ENCODE assay signal across 10 cellular contexts in genomic region chr19:45955905-45956608, GRCh38. TPM values are rescaled to one million over a fixed set of nuclear protein-coding genes. Genes with fewer than 3 reads are reported as not detected.
A peak's percentile ranks its signal among the peaks of the same experiment; 100 is the strongest.
DNase-seq lines count a peak whose midpoint lies in the region; ATAC-seq and TF ChIP-seq lines count a peak whose summit lies in the region.
"Had no signal": no experiment of that assay in that cellular context is flagged by ENCODE, and none has a peak within 500 bp of the region (broad histone marks: within the 10 kb centered on the region; RNA-seq: fewer than 3 reads in every experiment).

No MANE protein-coding gene starts in this region.

- no peaks in the 10 kb centered on the region for H3K79me2 ChIP-seq in neural progenitor cell (ENCODE audit: low read depth)

- peak overlapping the region in 1 of 5 donors; percentile 52 for H3K27ac ChIP-seq in adrenal gland
- H3K27ac ChIP-seq in neural progenitor cell = no peak overlapping the region
- H3K27ac ChIP-seq: cardiac muscle cell had no signal

- in situ Hi-C loops in ACHN (cut with HindIII; ENCODE audit: low pct_ligation_motif_present, low pct_unique_long_range_greater_than_20kb, low sequenced_read_pairs) = no loop called here

- no peak for TF ChIP-seq POLR2A in adrenal gland (IDR thresholded peaks at IDR 0.05)

- peak; percentile 66 for ATAC-seq in Right ventricle myocardium inferior
- no peak for ATAC-seq in stimulated activated memory B cell treated with anti-CD40 and anti-IgM and Interleukin-4, amounts not matched to agents 10 μg/mL and 1 μg/mL and 100 μg/mL, for 72 hours

- H3K4me2 ChIP-seq in neural progenitor cell = no peak overlapping the region

- H3F3A ChIP-seq in neural progenitor cell (ENCODE audit: low read depth) = peaks cover 23% of the 10 kb centered on the region

- no peak for TF ChIP-seq CTCF in adrenal gland (IDR thresholded peaks at IDR 0.05)
- TF ChIP-seq CTCF in neural progenitor cell (IDR thresholded peaks at IDR 0.05) = no peak

- H3K9me3 ChIP-seq in adrenal gland (replicated peaks in 1 of 3) = no peaks in the 10 kb centered on the region
- H3K9me3 ChIP-seq in neural progenitor cell (ENCODE audit: low read depth) = no peaks in the 10 kb centered on the region

- H3K4me1 ChIP-seq in adrenal gland (replicated peaks in 1 of 2) = peaks cover 0 to 9% of the 10 kb centered on the region in 2 donors
- H3K4me1 ChIP-seq in neural progenitor cell = peaks cover 16% of the 10 kb centered on the region

- H3K27me3 ChIP-seq in adrenal gland (peaks cover 4% of the 10 kb centered on the region), neural progenitor cell (no peaks in the 10 kb centered on the region)

- H3K27ac Mint-ChIP-seq in neural progenitor cell = peak overlapping the region; percentile 65
- H3K27ac Mint-ChIP-seq in stimulated activated memory B cell treated with anti-CD40 and anti-IgM and Interleukin-4, amounts not matched to agents 10 μg/mL and 1 μg/mL and 100 μg/mL, for 72 hours = no peak overlapping the region

- WGBS in adrenal gland, 4 donors = 41 to 47% (median 43%) methylated on average over 9 to 13 of the region's 13 CpGs

- intact Hi-C loops in adrenal gland (cut with DNase I) = no loop called here
- intact Hi-C loops in Right ventricle myocardium inferior (cut with DNase I) = no loop called here

- peaks cover 19% of the 10 kb centered on the region for H4K20me1 ChIP-seq in neural progenitor cell (ENCODE audit: low read depth)

- H3K4me1 Mint-ChIP-seq in neural progenitor cell = peaks cover 70% of the 10 kb centered on the region
- H3K4me1 Mint-ChIP-seq in stimulated activated memory B cell treated with anti-CD40 and anti-IgM and Interleukin-4, amounts not matched to agents 10 μg/mL and 1 μg/mL and 100 μg/mL, for 72 hours = peaks cover 14% of the 10 kb centered on the region

- no peak overlapping the region for H3K4me3 Mint-ChIP-seq in neural progenitor cell
- no peak overlapping the region for H3K4me3 Mint-ChIP-seq in stimulated activated memory B cell treated with anti-CD40 and anti-IgM and Interleukin-4, amounts not matched to agents 10 μg/mL and 1 μg/mL and 100 μg/mL, for 72 hours

- DNase-seq in COLO829 (ENCODE audit: low spot score) = peak; percentile 73
- peak in 6 of 7 donors; percentile 37 to 83 (median 60) for DNase-seq in adrenal gland
- no peak for DNase-seq in Right ventricle myocardium inferior (ENCODE audit: missing footprints)
- no peak for DNase-seq in neural progenitor cell (ENCODE audit: low spot score)
- no peak for DNase-seq in SIG-M5 (lab: John Stamatoyannopoulos, UW)
- DNase-seq in SHP77 treated with DMSO at 0.1 percent for 48 hours (lab: John Stamatoyannopoulos, UW) = no peak
- DNase-seq in ACHN = no peak
- DNase-seq: AML-193 had no signal

- no peak overlapping the region for H3K9ac ChIP-seq in neural progenitor cell

- peaks cover 7% of the 10 kb centered on the region for H3K27me3 Mint-ChIP-seq in neural progenitor cell (ENCODE audit: insufficient read depth, low read depth)
- peaks cover 60% of the 10 kb centered on the region for H3K27me3 Mint-ChIP-seq in stimulated activated memory B cell treated with anti-CD40 and anti-IgM and Interleukin-4, amounts not matched to agents 10 μg/mL and 1 μg/mL and 100 μg/mL, for 72 hours

- H3K4me3 ChIP-seq in adrenal gland (no peak overlapping the region), neural progenitor cell (no peak overlapping the region)
- H3K4me3 ChIP-seq: cardiac muscle cell had no signal

- H3K9me3 Mint-ChIP-seq in neural progenitor cell = no peaks in the 10 kb centered on the region
- peaks cover 12% of the 10 kb centered on the region for H3K9me3 Mint-ChIP-seq in stimulated activated memory B cell treated with anti-CD40 and anti-IgM and Interleukin-4, amounts not matched to agents 10 μg/mL and 1 μg/mL and 100 μg/mL, for 72 hours

- H2AFZ ChIP-seq in neural progenitor cell (replicated peaks) = no peak overlapping the region

- H3K36me3 ChIP-seq in adrenal gland (replicated peaks in 1 of 2) (no peaks in the 10 kb centered on the region), neural progenitor cell (no peaks in the 10 kb centered on the region)
- H3K36me3 ChIP-seq: cardiac muscle cell had no signal

- peaks cover 24% of the 10 kb centered on the region for H3K36me3 Mint-ChIP-seq in neural progenitor cell
- no peaks in the 10 kb centered on the region for H3K36me3 Mint-ChIP-seq in stimulated activated memory B cell treated with anti-CD40 and anti-IgM and Interleukin-4, amounts not matched to agents 10 μg/mL and 1 μg/mL and 100 μg/mL, for 72 hours

RNA-seq across cellular contexts. Expression of gene NOVA2, which starts 17.6 kb away (rescaled TPM):
- total RNA-seq in adrenal gland (1 to 10 TPM in 6 of 8 donors, under 1 TPM in 2; 0.54 to 6.7 (median 3.2) TPM), Right ventricle myocardium inferior (5.3 TPM), neural progenitor cell (ENCODE audit: low replicate concordance) (3.9 and 6.7 TPM in 2 replicates)
- polyA plus RNA-seq in adrenal gland = 10 to 100 TPM in 1 of 3 donors, 1 to 10 TPM in 2; 2.2 to 10.8 (median 2.5) TPM

RNA-seq across cellular contexts. Expression of gene CCDC61, which starts 39.2 kb away (rescaled TPM):
- total RNA-seq in adrenal gland (10 to 100 TPM in 6 of 8 donors, 1 to 10 TPM in 2; 3.3 to 29.6 (median 15.0) TPM), Right ventricle myocardium inferior (8.2 TPM), neural progenitor cell (ENCODE audit: low replicate concordance) (5.7 and 11.6 TPM in 2 replicates)
- 10 to 100 TPM in 2 of 3 donors, 1 to 10 TPM in 1; 2.8 to 45.9 (median 24.3) TPM for polyA plus RNA-seq in adrenal gland

RNA-seq across cellular contexts. Expression of gene NANOS2, which starts 41.5 kb away (rescaled TPM):
- total RNA-seq in adrenal gland (not detected), Right ventricle myocardium inferior (not detected), neural progenitor cell (ENCODE audit: low replicate concordance) (not detected in 2 replicates)
- not detected for polyA plus RNA-seq in adrenal gland
- total RNA-seq: cardiac muscle cell had no signal
- polyA plus RNA-seq: cardiac muscle cell had no signal

RNA-seq across cellular contexts. Expression of gene MYPOP, which starts 53.6 kb away (rescaled TPM):
- total RNA-seq in adrenal gland (10 to 100 TPM in 1 of 8 donors, 1 to 10 TPM in 7; 2.1 to 14.3 (median 7.4) TPM), Right ventricle myocardium inferior (16.0 TPM), neural progenitor cell (ENCODE audit: low replicate concordance) (0.07 and 1.9 TPM in 2 replicates)
- polyA plus RNA-seq in adrenal gland = 10 to 100 TPM in 1 of 3 donors, 1 to 10 TPM in 2; 5.4 to 10.1 (median 6.6) TPM

Comparison
In these comparisons a context has a peak if more than half of its experiments do, and no peak if none do; other contexts are left out.
1. DNase-seq: peak in COLO829 (single experiment) and adrenal gland (6 of 7); none in Right ventricle myocardium inferior (single experiment), neural progenitor cell (single experiment), SIG-M5 (single experiment), SHP77 treated with DMSO at 0.1 percent for 48 hours (single experiment) and ACHN (single experiment).